Comparison of ENCODE assay signal across 34 cellular contexts in the genomic region with DNA sequence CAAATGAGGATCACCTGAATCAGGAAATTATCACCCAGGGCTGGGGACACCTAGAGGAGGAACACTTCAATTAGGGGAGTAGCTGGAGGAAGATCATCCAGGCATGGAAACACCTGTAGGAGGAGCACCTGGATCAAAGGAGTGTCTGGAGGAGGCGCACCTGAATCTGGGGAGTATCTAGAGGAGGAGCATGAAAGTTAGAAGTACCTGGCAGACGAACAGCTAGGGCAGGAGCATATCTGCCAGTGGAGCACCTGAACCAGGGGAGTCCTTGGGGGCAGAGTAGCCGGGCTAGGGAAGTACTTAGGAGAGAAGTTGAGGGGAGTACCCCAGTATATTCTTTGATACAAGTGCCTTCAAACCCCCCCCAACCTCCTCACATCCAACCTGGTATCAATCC. TPM values are rescaled to one million over a fixed set of nuclear protein-coding genes. Genes with fewer than 3 reads are reported as not detected.
DNase-seq lines count a peak whose midpoint lies in the region; ATAC-seq and TF ChIP-seq lines count a peak whose summit lies in the region.
"Had no signal": no experiment of that assay in that cellular context is flagged by ENCODE, and none has a peak within 500 bp of the region (broad histone marks: within the 10 kb centered on the region; RNA-seq: fewer than 3 reads in every experiment).

No MANE protein-coding gene starts in this region.

- H3K27me3 Mint-ChIP-seq in endodermal cell (ENCODE audit: insufficient read depth) = no peaks in the 10 kb centered on the region
- H3K27me3 Mint-ChIP-seq: activated CD4-positive, alpha-beta T cell treated with anti-CD3 and anti-CD28 coated beads for 36 hours had no signal

- no peaks in the 10 kb centered on the region for H3K9me3 Mint-ChIP-seq in endodermal cell
- H3K9me3 Mint-ChIP-seq: activated T-cell treated with anti-CD3 and anti-CD28 coated beads, Interleukin-2, amount 50 U/mL, for 4 hours; CD4-positive, alpha-beta memory T cell; memory B cell; naive thymus-derived CD8-positive, alpha-beta T cell; T-helper 1 cell treated with Interleukin-12 subunit alpha and Interleukin-12 subunit beta and Interleukin-4 antibody, amounts not matched to agents 30 μg/mL and 1 μg/mL, for 36 hours had no signal

- TF ChIP-seq CTCF in endodermal cell (conservative IDR thresholded peaks at IDR 0.05) = no peak
- no peak for TF ChIP-seq CTCF in osteoblast (IDR thresholded peaks at IDR 0.05; ENCODE audit: extremely low read depth, low read depth, low read length)
- no peak for TF ChIP-seq CTCF in upper lobe of right lung (IDR thresholded peaks at IDR 0.05)
- TF ChIP-seq CTCF in coronary artery (IDR thresholded peaks at IDR 0.05) = no peak

- intact Hi-C loops in upper lobe of right lung (cut with DNase I) = no loop called here

- no peak overlapping the region for H3K27ac Mint-ChIP-seq in endodermal cell
- H3K27ac Mint-ChIP-seq: activated CD4-positive, alpha-beta T cell treated with anti-CD3 and anti-CD28 coated beads for 36 hours; memory B cell; T-helper 1 cell treated with Interleukin-12 subunit alpha and Interleukin-12 subunit beta and Interleukin-4 antibody, amounts not matched to agents 30 μg/mL and 1 μg/mL, for 36 hours had no signal

- H3K9me3 ChIP-seq in endodermal cell (ENCODE audit: control insufficient read depth, low read length) (no peaks in the 10 kb centered on the region), osteoblast (ENCODE audit: low read depth, low read length) (no peaks in the 10 kb centered on the region), upper lobe of right lung (no peaks in the 10 kb centered on the region)
- H3K9me3 ChIP-seq: ovary, right lobe of liver, upper lobe of left lung had no signal

- H3K4me1 Mint-ChIP-seq in endodermal cell = peaks cover 31% of the 10 kb centered on the region
- H3K4me1 Mint-ChIP-seq: activated CD4-positive, alpha-beta T cell treated with anti-CD3 and anti-CD28 coated beads for 36 hours; CD4-positive, alpha-beta memory T cell; memory B cell had no signal

- no peaks in the 10 kb centered on the region for H3K36me3 ChIP-seq in endodermal cell (ENCODE audit: control insufficient read depth, insufficient read depth, low read length)
- no peaks in the 10 kb centered on the region for H3K36me3 ChIP-seq in osteoblast (ENCODE audit: insufficient read depth, low read length)
- H3K36me3 ChIP-seq in upper lobe of right lung = no peaks in the 10 kb centered on the region
- H3K36me3 ChIP-seq: ovary, right lobe of liver, upper lobe of left lung had no signal

- no peak for ATAC-seq in upper lobe of right lung
- no peak for ATAC-seq in HG03025 (IDR thresholded peaks at IDR 0.05; ENCODE audit: low FRiP score, unreplicated experiment)
- ATAC-seq: activated CD4-positive, alpha-beta T cell treated with anti-CD3 and anti-CD28 coated beads for 36 hours; activated T-cell treated with anti-CD3 and anti-CD28 coated beads, Interleukin-2, amount 50 U/mL, for 4 hours; naive thymus-derived CD8-positive, alpha-beta T cell; right lobe of liver had no signal

- H3K4me1 ChIP-seq in endodermal cell (ENCODE audit: control insufficient read depth, insufficient read depth, low read length) = peaks cover 7% of the 10 kb centered on the region
- no peaks in the 10 kb centered on the region for H3K4me1 ChIP-seq in osteoblast (ENCODE audit: insufficient read depth, low read length)
- peaks cover 16% of the 10 kb centered on the region for H3K4me1 ChIP-seq in upper lobe of right lung

- DNase-seq in NCI-H526 treated with DMSO at 0.1 percent for 48 hours (lab: John Stamatoyannopoulos, UW) (peak; percentile 22), NCI-H526 (lab: John Stamatoyannopoulos, UW) (no peak), endodermal cell (peak; percentile 42), osteoblast (ENCODE audit: insufficient read length, low spot score, missing footprints) (peak; percentile 52), upper lobe of right lung (peak; percentile 28), coronary artery (ENCODE audit: low spot score) (no peak), NCI-H1436 treated with DMSO at 0.1 percent for 48 hours (lab: John Stamatoyannopoulos, UW) (no peak)
- DNase-seq: activated CD4-positive, alpha-beta T cell treated with anti-CD3 and anti-CD28 coated beads for 36 hours; activated naive CD4-positive, alpha-beta T cell treated with Interleukin-2 at 50 U/mL for 16 hours; activated T-cell treated with anti-CD3 and anti-CD28 coated beads, Interleukin-2, amount 50 U/mL, for 4 hours; AML-193; amygdala; CD4-positive, alpha-beta memory T cell; DMS153; GF-D8; GOT3; Karpas-422; MV-4-11; naive thymus-derived CD8-positive, alpha-beta T cell; NCI-H1694; NCI-H2171 treated with DMSO at 0.1 percent for 48 hours; NCI-H69; stimulated activated CD4-positive, alpha-beta T cell treated with anti-CD3 and anti-CD28 coated beads, Interleukin-15, amount 100 ng/mL, for 24 hours had no signal

- 92 to 100% methylated on average over 2 to 3 of the region's 3 CpGs for WGBS in endodermal cell (ENCODE audit: insufficient coverage in 1 of 2, insufficient read length in 1 of 2), 2 experiments

- no peak overlapping the region for H3K9ac ChIP-seq in endodermal cell (ENCODE audit: extremely low read depth, low read length, poor library complexity, severe bottlenecking)

- no peak overlapping the region for H2AFZ ChIP-seq in osteoblast (ENCODE audit: low read length)

- no peaks in the 10 kb centered on the region for H3K79me2 ChIP-seq in osteoblast (ENCODE audit: insufficient read depth, low read length)

- H3K4me2 ChIP-seq in osteoblast (ENCODE audit: insufficient read depth, low read length) = no peak overlapping the region

- peaks cover 16% of the 10 kb centered on the region for H3K36me3 Mint-ChIP-seq in endodermal cell (ENCODE audit: low read depth)
- H3K36me3 Mint-ChIP-seq: CD4-positive, alpha-beta memory T cell; memory B cell had no signal

- H3K4me3 Mint-ChIP-seq in endodermal cell = peak overlapping the region; percentile 68
- H3K4me3 Mint-ChIP-seq: activated CD4-positive, alpha-beta T cell treated with anti-CD3 and anti-CD28 coated beads for 36 hours; activated T-cell treated with anti-CD3 and anti-CD28 coated beads, Interleukin-2, amount 50 U/mL, for 4 hours; CD4-positive, alpha-beta memory T cell; memory B cell; T-helper 1 cell treated with Interleukin-12 subunit alpha and Interleukin-12 subunit beta and Interleukin-4 antibody, amounts not matched to agents 30 μg/mL and 1 μg/mL, for 36 hours had no signal

- no peaks in the 10 kb centered on the region for H4K20me1 ChIP-seq in osteoblast (ENCODE audit: insufficient read depth, low read length)

- no peak overlapping the region for H3K4me3 ChIP-seq in endodermal cell (ENCODE audit: low read length)
- H3K4me3 ChIP-seq in osteoblast (ENCODE audit: insufficient read depth, low read length) = no peak overlapping the region
- no peak overlapping the region for H3K4me3 ChIP-seq in upper lobe of right lung
- H3K4me3 ChIP-seq in coronary artery = no peak overlapping the region
- H3K4me3 ChIP-seq: ovary, right lobe of liver, SK-N-MC had no signal

- H3K27me3 ChIP-seq in endodermal cell (ENCODE audit: control insufficient read depth, insufficient read depth, low read length, poor library complexity, severe bottlenecking) (no peaks in the 10 kb centered on the region), osteoblast (ENCODE audit: insufficient read depth, low read length) (peaks cover 9% of the 10 kb centered on the region), upper lobe of right lung (no peaks in the 10 kb centered on the region)
- H3K27me3 ChIP-seq: ovary, right lobe of liver, upper lobe of left lung had no signal

- no peak overlapping the region for H3K27ac ChIP-seq in endodermal cell (ENCODE audit: low read depth, low read length)
- no peak overlapping the region for H3K27ac ChIP-seq in osteoblast (ENCODE audit: low read depth, low read length)
- no peak overlapping the region for H3K27ac ChIP-seq in upper lobe of right lung
- no peak overlapping the region for H3K27ac ChIP-seq in coronary artery
- H3K27ac ChIP-seq: ovary, SK-N-MC had no signal

RNA-seq across cellular contexts. Expression of a gene that starts 1.3 kb away (rescaled TPM):
- 10 to 100 TPM in 1 of 2 donors, 1 to 10 TPM in 1; 9.7 to 17.9 TPM for total RNA-seq in endodermal cell
- polyA plus RNA-seq in endodermal cell (2013, experiment 1 of 2) = 1.9 TPM
- 1.8 TPM for polyA plus RNA-seq in endodermal cell (2013, experiment 2 of 2)
- total RNA-seq in osteoblast = not detected in 2 replicates
- 18.9 TPM for total RNA-seq in upper lobe of right lung
- total RNA-seq: A172; activated CD4-positive, alpha-beta T cell treated with anti-CD3 and anti-CD28 coated beads for 36 hours; activated CD8-positive, alpha-beta memory T cell treated with anti-CD3 and anti-CD28 coated beads for 36 hours; activated T-cell treated with anti-CD3 and anti-CD28 coated beads, Interleukin-2, amount 50 U/mL, for 4 hours; CD4-positive, alpha-beta memory T cell; dermis microvascular lymphatic vessel endothelial cell; naive thymus-derived CD8-positive, alpha-beta T cell had no signal
- polyA plus RNA-seq: CD4-positive, alpha-beta memory T cell; ovary had no signal

RNA-seq across cellular contexts. Expression of a gene that starts 14.3 kb away (rescaled TPM):
- 10 to 100 TPM; 11.7 to 16.6 TPM for total RNA-seq in endodermal cell
- polyA plus RNA-seq in endodermal cell (2013, experiment 1 of 2) = 1.1 TPM
- polyA plus RNA-seq in endodermal cell (2013, experiment 2 of 2) = 0.70 TPM
- not detected in 2 replicates for total RNA-seq in osteoblast
- 188 TPM for total RNA-seq in upper lobe of right lung
- total RNA-seq: A172; activated CD4-positive, alpha-beta T cell treated with anti-CD3 and anti-CD28 coated beads for 36 hours; activated CD8-positive, alpha-beta memory T cell treated with anti-CD3 and anti-CD28 coated beads for 36 hours; activated T-cell treated with anti-CD3 and anti-CD28 coated beads, Interleukin-2, amount 50 U/mL, for 4 hours; CD4-positive, alpha-beta memory T cell; dermis microvascular lymphatic vessel endothelial cell; naive thymus-derived CD8-positive, alpha-beta T cell had no signal
- polyA plus RNA-seq: CD4-positive, alpha-beta memory T cell had no signal

RNA-seq across cellular contexts. Expression of a gene that starts 16.7 kb away (rescaled TPM):
- total RNA-seq in endodermal cell (under 1 TPM; 0.40 to 0.99 TPM), osteoblast (not detected in 2 replicates), upper lobe of right lung (59.4 TPM)
- polyA plus RNA-seq in endodermal cell (2013, experiment 1 of 2) = 1.2 TPM
- polyA plus RNA-seq in endodermal cell (2013, experiment 2 of 2) = 1.7 TPM
- total RNA-seq: activated CD4-positive, alpha-beta T cell treated with anti-CD3 and anti-CD28 coated beads for 36 hours; CD4-positive, alpha-beta memory T cell; naive thymus-derived CD8-positive, alpha-beta T cell had no signal
- polyA plus RNA-seq: CD4-positive, alpha-beta memory T cell; naive thymus-derived CD8-positive, alpha-beta T cell had no signal

RNA-seq across cellular contexts. Expression of a gene that starts 53.6 kb away (rescaled TPM):
- 1 to 10 TPM in 1 of 2 donors, under 1 TPM in 1; 0.64 to 1.2 TPM for total RNA-seq in endodermal cell
- not detected for polyA plus RNA-seq in endodermal cell (2013, experiment 1 of 2)
- polyA plus RNA-seq in endodermal cell (2013, experiment 2 of 2) = not detected
- total RNA-seq in osteoblast = not detected in 2 replicates
- 0.61 TPM for total RNA-seq in upper lobe of right lung
- total RNA-seq: A172; activated CD4-positive, alpha-beta T cell treated with anti-CD3 and anti-CD28 coated beads for 36 hours; activated CD8-positive, alpha-beta memory T cell treated with anti-CD3 and anti-CD28 coated beads for 36 hours; activated T-cell treated with anti-CD3 and anti-CD28 coated beads, Interleukin-2, amount 50 U/mL, for 4 hours; bronchial epithelial cell; CD4-positive, alpha-beta memory T cell; naive thymus-derived CD8-positive, alpha-beta T cell had no signal
- polyA plus RNA-seq: CD4-positive, alpha-beta memory T cell; naive thymus-derived CD8-positive, alpha-beta T cell had no signal

Comparison
In these comparisons a context has a peak if more than half of its experiments do, and no peak if none do; other contexts are left out.
1. DNase-seq: peak in NCI-H526 treated with DMSO at 0.1 percent for 48 hours (single experiment), endodermal cell (single experiment), osteoblast (single experiment) and upper lobe of right lung (single experiment); none in NCI-H526 (0 of 2), coronary artery (single experiment) and NCI-H1436 treated with DMSO at 0.1 percent for 48 hours (single experiment).
2. RNA of a gene that starts 1.3 kb away (total RNA-seq): 18.9 TPM in upper lobe of right lung (single experiment) and 9.7 to 17.9 TPM in endodermal cell; not detected in osteoblast; every median in the first group is over 10 times any median in the second.
3. RNA of a gene that starts 14.3 kb away (total RNA-seq): 188 TPM in upper lobe of right lung (single experiment) and 11.7 to 16.6 TPM in endodermal cell; not detected in osteoblast; every median in the first group is over 10 times any median in the second.
4. RNA of a gene that starts 16.7 kb away (total RNA-seq): 59.4 TPM in upper lobe of right lung (single experiment); 0.40 to 0.99 TPM in endodermal cell and not detected in osteoblast; every median in the first group is over 10 times any median in the second.